ENCODE assay signal across 31 cellular contexts in the genomic region with DNA sequence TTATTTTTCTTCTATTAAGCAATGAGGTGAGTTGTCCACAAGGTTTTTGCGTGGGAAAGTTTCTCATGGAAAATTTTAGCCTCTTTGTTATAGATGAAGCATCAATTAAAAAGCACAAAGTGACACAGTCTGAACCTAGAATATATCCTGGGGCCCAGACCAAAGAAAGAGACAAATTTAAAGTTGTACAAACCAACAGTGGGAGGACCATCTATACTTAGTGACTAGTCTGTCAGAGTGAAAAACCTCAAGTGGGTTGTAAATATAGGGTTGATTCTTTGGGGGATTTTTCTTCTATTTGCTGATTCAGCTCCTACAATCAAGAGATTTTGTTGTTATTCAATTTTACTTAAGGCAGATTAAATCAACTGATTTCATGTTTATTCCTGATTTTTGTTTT.
"Had no signal": no experiment of that assay in that cellular context is flagged by ENCODE, and none has a peak within 500 bp of the region (broad histone marks: within the 10 kb centered on the region; RNA-seq: fewer than 3 reads in every experiment).

No MANE protein-coding gene starts in this region.

- H3K9me3 ChIP-seq: adrenal gland, body of pancreas, colonic mucosa, esophagus squamous epithelium, left lung, lower lobe of right lung, pancreas, prostate gland, sigmoid colon, thoracic aorta had no signal

- ATAC-seq: activated CD4-positive, alpha-beta T cell treated with anti-CD3 and anti-CD28 coated beads for 36 hours; body of pancreas; left lung; lower lobe of right lung; naive thymus-derived CD8-positive, alpha-beta T cell; pancreas; stimulated activated effector memory CD8-positive, alpha-beta T cell treated with anti-CD3 and anti-CD28 coated beads, Interleukin-12 subunit alpha, Interleukin-12 subunit beta, amount 100 ng/mL, for 72 hours had no signal

- H3K27ac ChIP-seq: adrenal gland, body of pancreas, colonic mucosa, epithelial cell of prostate, esophagus squamous epithelium, left lung, lower lobe of right lung, pancreas, prostate gland, sigmoid colon, thoracic aorta had no signal

- H3K4me1 ChIP-seq: adrenal gland, body of pancreas, colonic mucosa, esophagus squamous epithelium, left lung, lower lobe of right lung, pancreas, prostate gland had no signal

- H3K4me3 ChIP-seq: adrenal gland, body of pancreas, colonic mucosa, esophagus squamous epithelium, left lung, lower lobe of right lung, pancreas, prostate gland, sigmoid colon, thoracic aorta had no signal

- DNase-seq: activated CD4-positive, alpha-beta T cell treated with anti-CD3 and anti-CD28 coated beads for 36 hours; activated CD4-positive, CD25-positive, alpha-beta regulatory T cell; activated effector memory CD4-positive, alpha-beta T cell treated with anti-CD3 and anti-CD28 coated beads, Interleukin-2, amount 50 U/mL, for 16 hours; activated naive CD4-positive, alpha-beta T cell treated with anti-CD3 and anti-CD28 coated beads for 36 hours; activated naive CD8-positive, alpha-beta T cell treated with anti-CD3 and anti-CD28 coated beads for 36 hours; activated T-cell treated with anti-CD3 and anti-CD28 coated beads for 4 hours; adrenal gland; aorta; body of pancreas; colonic mucosa; effector CD8-positive, alpha-beta T cell; esophagus squamous epithelium; foreskin melanocyte; kidney glomerular epithelial cell; left lung; lower lobe of right lung; mesenchymal stem cell; naive thymus-derived CD8-positive, alpha-beta T cell; nucleus accumbens; pancreas; retina; sigmoid colon; small intestine; stimulated activated CD4-positive, alpha-beta T cell treated with anti-CD3 and anti-CD28 coated beads, Interleukin-4, amount 100 ng/mL, for 24 hours; trophoblast cell had no signal

- FAIRE-seq: endometrium, pancreas, small intestine, urothelium cell line had no signal
